Comparison of ENCODE assay signal across 1 cellular context in the genomic region with DNA sequence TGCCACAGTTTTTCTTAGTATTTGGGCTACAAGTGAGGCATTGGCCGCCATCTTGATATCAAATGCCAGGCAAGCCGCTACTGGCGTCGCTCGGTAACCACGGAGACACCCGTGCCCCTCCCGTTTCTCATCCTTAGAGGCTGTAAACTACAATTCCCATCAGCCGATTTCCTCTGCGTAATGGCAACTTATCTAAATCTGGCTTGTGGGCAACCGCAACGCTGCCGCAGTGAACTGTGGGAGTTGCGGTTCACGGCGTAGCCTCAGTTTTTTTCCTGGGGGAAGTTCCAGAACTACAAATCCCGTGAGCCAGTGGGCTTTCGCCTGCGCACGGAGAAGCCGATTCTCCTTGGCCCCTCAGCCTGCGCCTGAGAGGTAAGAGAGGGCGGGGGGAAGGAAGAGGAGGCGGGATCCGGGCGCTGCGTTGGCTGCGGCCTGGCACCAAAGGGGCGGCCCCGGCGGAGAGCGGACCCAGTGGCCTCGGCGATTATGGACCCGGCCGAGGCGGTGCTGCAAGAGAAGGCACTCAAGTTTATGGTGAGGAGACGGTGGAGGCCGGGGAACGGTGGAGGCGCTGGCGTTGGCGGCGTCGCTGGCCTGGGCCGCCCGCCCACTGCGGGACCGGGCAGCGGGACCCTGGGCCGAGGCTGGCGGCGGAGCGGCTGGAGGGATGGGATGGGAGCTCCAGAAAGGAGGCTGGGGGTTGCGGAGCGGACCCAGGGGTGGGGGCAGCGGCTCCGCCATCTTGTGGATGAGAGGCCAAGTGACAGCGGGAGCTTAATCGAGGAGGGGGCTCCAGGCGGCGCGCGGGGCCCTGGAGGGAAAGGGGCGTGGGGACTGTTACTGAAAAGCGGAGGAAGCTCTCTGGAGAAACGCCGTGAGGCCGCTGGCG.
TF ChIP-seq lines count a peak whose summit lies in the region.

TSS of gene BTRC (plus strand) at position 474 of the 892 bp plus-strand sequence. CDS start at position 490, 16 bp downstream.

TF ChIP-seq in HepG2, 621 proteins besides CTCF, POLR2A, EP300 and RAD21 (continues in another document):
- TF ChIP-seq, protein P1, sequence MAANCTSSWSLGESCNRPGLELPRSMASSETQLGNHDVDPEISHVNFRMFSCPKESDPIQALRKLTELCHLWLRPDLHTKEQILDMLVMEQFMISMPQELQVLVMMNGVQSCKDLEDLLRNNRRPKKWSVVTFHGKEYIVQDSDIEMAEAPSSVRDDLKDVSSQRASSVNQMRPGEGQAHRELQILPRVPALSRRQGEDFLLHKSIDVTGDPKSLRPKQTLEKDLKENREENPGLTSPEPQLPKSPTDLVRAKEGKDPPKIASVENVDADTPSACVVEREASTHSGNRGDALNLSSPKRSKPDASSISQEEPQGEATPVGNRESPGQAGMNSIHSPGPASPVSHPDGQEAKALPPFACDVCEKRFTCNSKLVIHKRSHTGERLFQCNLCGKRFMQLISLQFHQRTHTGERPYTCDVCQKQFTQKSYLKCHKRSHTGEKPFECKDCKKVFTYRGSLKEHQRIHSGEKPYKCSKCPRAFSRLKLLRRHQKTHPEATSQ (CRISPR knock-in tag; IDR thresholded peaks at IDR 0.05; ENCODE audit: borderline replicate concordance) = no peak
- TF ChIP-seq NFYB (CRISPR knock-in tag; IDR thresholded peaks at IDR 0.05) (peak; percentile 68), ZNF878 (CRISPR knock-in tag; IDR thresholded peaks at IDR 0.05) (no peak; the same call in 1 of the 2 replicates), ZNF772 (CRISPR knock-in tag; IDR thresholded peaks at IDR 0.05) (peak; percentile 76), PHF20 (CRISPR knock-in tag; IDR thresholded peaks at IDR 0.05) (no peak), AKAP8 (CRISPR knock-in tag; IDR thresholded peaks at IDR 0.05) (no peak), SIN3B (IDR thresholded peaks at IDR 0.05; ENCODE audit: low read length) (no peak), CBFB (CRISPR knock-in tag; IDR thresholded peaks at IDR 0.05) (peak; percentile 98), HNF4G (IDR thresholded peaks at IDR 0.05; ENCODE audit: borderline replicate concordance, low read depth, low read length) (no peak), HNF4G (CRISPR knock-in tag; IDR thresholded peaks at IDR 0.05; ENCODE audit: borderline replicate concordance, low read depth) (peak; percentile 12; the same call in 1 of the 2 replicates), DMAP1 (CRISPR knock-in tag; IDR thresholded peaks at IDR 0.05) (no peak), ZNF672 (CRISPR knock-in tag; IDR thresholded peaks at IDR 0.05) (no peak), ZNF687 (CRISPR knock-in tag; IDR thresholded peaks at IDR 0.05) (peak; percentile 86), NRL (CRISPR knock-in tag; IDR thresholded peaks at IDR 0.05; ENCODE audit: borderline replicate concordance) (no peak), SOX6 (IDR thresholded peaks at IDR 0.05) (no peak), SOX6 (CRISPR knock-in tag; IDR thresholded peaks at IDR 0.05) (peak; percentile 67), RFX5 (IDR thresholded peaks at IDR 0.05; ENCODE audit: low read depth, low read length) (no peak), GMEB1 (CRISPR knock-in tag; IDR thresholded peaks at IDR 0.05; ENCODE audit: borderline replicate concordance) (peak; percentile 98), MIER3 (CRISPR knock-in tag; IDR thresholded peaks at IDR 0.05; ENCODE audit: borderline replicate concordance) (peak; percentile 83), RXRA (CRISPR knock-in tag; IDR thresholded peaks at IDR 0.05) (0 out of 2 replicates have a peak, but pooled peaks have one; percentile 47), CENPT (CRISPR knock-in tag; IDR thresholded peaks at IDR 0.05; ENCODE audit: low read depth) (no peak), EHMT2 (IDR thresholded peaks at IDR 0.05; ENCODE audit: borderline replicate concordance, low read depth, low read length) (no peak), ZNF451 (CRISPR knock-in tag; IDR thresholded peaks at IDR 0.05) (peak; percentile 77; the same call in 1 of the 2 replicates), MIXL1 (CRISPR knock-in tag; IDR thresholded peaks at IDR 0.05) (peak; percentile 87; the same call in 1 of the 2 replicates), AGO1 (IDR thresholded peaks at IDR 0.05; ENCODE audit: low read depth, low read length, poor library complexity, severe bottlenecking) (no peak), ZBTB38 (CRISPR knock-in tag; IDR thresholded peaks at IDR 0.05) (peak; percentile 65; the same call in 1 of the 2 replicates), YEATS2 (CRISPR knock-in tag; IDR thresholded peaks at IDR 0.05; ENCODE audit: borderline replicate concordance) (peak; percentile 74; the same call in 1 of the 2 replicates), ZNF629 (CRISPR knock-in tag; conservative IDR thresholded peaks at IDR 0.05) (0 out of 2 replicates have a peak, but pooled peaks have one; percentile 39), KLF6 (CRISPR knock-in tag; IDR thresholded peaks at IDR 0.05) (peak; percentile 45; the same call in 1 of the 2 replicates), ZNF441 (CRISPR knock-in tag; IDR thresholded peaks at IDR 0.05; ENCODE audit: borderline replicate concordance) (0 out of 2 replicates have a peak, but pooled peaks have one; percentile 24), ZNF749 (CRISPR knock-in tag; IDR thresholded peaks at IDR 0.05; ENCODE audit: borderline replicate concordance) (no peak)
- TF ChIP-seq, protein P2, sequence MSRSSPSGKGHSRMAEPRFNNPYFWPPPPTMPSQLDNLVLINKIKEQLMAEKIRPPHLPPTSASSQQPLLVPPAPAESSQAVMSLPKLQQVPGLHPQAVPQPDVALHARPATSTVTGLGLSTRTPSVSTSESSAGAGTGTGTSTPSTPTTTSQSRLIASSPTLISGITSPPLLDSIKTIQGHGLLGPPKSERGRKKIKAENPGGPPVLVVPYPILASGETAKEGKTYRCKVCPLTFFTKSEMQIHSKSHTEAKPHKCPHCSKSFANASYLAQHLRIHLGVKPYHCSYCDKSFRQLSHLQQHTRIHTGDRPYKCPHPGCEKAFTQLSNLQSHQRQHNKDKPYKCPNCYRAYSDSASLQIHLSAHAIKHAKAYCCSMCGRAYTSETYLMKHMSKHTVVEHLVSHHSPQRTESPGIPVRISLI (CRISPR knock-in tag; IDR thresholded peaks at IDR 0.05; ENCODE audit: borderline replicate concordance) = peak; percentile 99
- TF ChIP-seq, protein P3, sequence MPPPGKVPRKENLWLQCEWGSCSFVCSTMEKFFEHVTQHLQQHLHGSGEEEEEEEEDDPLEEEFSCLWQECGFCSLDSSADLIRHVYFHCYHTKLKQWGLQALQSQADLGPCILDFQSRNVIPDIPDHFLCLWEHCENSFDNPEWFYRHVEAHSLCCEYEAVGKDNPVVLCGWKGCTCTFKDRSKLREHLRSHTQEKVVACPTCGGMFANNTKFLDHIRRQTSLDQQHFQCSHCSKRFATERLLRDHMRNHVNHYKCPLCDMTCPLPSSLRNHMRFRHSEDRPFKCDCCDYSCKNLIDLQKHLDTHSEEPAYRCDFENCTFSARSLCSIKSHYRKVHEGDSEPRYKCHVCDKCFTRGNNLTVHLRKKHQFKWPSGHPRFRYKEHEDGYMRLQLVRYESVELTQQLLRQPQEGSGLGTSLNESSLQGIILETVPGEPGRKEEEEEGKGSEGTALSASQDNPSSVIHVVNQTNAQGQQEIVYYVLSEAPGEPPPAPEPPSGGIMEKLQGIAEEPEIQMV (CRISPR knock-in tag; IDR thresholded peaks at IDR 0.05; ENCODE audit: low read depth) = peak; percentile 88
- TF ChIP-seq, protein P4, sequence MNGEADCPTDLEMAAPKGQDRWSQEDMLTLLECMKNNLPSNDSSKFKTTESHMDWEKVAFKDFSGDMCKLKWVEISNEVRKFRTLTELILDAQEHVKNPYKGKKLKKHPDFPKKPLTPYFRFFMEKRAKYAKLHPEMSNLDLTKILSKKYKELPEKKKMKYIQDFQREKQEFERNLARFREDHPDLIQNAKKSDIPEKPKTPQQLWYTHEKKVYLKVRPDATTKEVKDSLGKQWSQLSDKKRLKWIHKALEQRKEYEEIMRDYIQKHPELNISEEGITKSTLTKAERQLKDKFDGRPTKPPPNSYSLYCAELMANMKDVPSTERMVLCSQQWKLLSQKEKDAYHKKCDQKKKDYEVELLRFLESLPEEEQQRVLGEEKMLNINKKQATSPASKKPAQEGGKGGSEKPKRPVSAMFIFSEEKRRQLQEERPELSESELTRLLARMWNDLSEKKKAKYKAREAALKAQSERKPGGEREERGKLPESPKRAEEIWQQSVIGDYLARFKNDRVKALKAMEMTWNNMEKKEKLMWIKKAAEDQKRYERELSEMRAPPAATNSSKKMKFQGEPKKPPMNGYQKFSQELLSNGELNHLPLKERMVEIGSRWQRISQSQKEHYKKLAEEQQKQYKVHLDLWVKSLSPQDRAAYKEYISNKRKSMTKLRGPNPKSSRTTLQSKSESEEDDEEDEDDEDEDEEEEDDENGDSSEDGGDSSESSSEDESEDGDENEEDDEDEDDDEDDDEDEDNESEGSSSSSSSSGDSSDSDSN (CRISPR knock-in tag; IDR thresholded peaks at IDR 0.05) = peak; percentile 85; the same call in 1 of the 2 replicates
- TF ChIP-seq, protein P5, sequence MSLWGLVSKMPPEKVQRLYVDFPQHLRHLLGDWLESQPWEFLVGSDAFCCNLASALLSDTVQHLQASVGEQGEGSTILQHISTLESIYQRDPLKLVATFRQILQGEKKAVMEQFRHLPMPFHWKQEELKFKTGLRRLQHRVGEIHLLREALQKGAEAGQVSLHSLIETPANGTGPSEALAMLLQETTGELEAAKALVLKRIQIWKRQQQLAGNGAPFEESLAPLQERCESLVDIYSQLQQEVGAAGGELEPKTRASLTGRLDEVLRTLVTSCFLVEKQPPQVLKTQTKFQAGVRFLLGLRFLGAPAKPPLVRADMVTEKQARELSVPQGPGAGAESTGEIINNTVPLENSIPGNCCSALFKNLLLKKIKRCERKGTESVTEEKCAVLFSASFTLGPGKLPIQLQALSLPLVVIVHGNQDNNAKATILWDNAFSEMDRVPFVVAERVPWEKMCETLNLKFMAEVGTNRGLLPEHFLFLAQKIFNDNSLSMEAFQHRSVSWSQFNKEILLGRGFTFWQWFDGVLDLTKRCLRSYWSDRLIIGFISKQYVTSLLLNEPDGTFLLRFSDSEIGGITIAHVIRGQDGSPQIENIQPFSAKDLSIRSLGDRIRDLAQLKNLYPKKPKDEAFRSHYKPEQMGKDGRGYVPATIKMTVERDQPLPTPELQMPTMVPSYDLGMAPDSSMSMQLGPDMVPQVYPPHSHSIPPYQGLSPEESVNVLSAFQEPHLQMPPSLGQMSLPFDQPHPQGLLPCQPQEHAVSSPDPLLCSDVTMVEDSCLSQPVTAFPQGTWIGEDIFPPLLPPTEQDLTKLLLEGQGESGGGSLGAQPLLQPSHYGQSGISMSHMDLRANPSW (CRISPR knock-in tag; IDR thresholded peaks at IDR 0.05; ENCODE audit: borderline replicate concordance) = peak; percentile 39; the same call in 1 of the 2 replicates
- TF ChIP-seq, protein P6, sequence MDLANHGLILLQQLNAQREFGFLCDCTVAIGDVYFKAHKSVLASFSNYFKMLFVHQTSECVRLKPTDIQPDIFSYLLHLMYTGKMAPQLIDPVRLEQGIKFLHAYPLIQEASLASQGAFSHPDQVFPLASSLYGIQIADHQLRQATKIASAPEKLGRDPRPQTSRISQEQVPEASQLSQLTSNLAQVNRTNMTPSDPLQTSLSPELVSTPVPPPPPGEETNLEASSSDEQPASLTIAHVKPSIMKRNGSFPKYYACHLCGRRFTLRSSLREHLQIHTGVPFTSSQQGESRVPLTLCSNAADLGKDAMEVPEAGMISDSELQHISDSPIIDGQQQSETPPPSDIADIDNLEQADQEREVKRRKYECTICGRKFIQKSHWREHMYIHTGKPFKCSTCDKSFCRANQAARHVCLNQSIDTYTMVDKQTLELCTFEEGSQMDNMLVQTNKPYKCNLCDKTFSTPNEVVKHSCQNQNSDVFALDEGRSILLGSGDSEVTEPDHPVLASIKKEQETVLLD (CRISPR knock-in tag; IDR thresholded peaks at IDR 0.05; ENCODE audit: low read depth) = peak; percentile 69; the same call in 1 of the 2 replicates
- TF ChIP-seq, protein P7, sequence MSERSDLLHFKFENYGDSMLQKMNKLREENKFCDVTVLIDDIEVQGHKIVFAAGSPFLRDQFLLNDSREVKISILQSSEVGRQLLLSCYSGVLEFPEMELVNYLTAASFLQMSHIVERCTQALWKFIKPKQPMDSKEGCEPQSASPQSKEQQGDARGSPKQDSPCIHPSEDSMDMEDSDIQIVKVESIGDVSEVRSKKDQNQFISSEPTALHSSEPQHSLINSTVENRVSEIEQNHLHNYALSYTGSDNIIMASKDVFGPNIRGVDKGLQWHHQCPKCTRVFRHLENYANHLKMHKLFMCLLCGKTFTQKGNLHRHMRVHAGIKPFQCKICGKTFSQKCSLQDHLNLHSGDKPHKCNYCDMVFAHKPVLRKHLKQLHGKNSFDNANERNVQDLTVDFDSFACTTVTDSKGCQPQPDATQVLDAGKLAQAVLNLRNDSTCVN (CRISPR knock-in tag; IDR thresholded peaks at IDR 0.05; ENCODE audit: borderline replicate concordance) = peak; percentile 30; the same call in 1 of the 2 replicates
